Comparison of ENCODE assay signal across 8 cellular contexts in the genomic region with DNA sequence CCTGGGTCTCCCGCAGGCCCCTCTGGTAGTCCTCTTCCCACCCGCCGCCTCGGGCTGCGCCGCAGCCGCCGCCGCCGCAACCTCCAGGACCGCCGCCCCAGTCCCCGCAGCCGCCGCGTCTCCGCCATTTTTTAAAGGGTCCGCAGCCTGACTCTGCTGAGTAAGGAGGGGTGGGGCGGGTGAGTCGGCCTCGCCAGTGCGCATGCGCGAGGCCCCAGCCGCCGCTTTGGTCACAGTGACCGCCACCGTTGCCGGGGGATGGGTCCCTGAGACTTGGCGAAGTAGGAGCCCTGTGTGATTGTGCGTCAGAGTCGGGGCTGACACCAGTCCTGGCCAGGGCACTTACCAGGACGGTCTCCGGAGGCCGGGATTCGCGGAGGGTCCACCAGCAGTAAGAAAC.
DNase-seq lines count a peak whose midpoint lies in the region; ATAC-seq and TF ChIP-seq lines count a peak whose summit lies in the region.
"Not testable (repeated sequence)": the region's sequence is repeated elsewhere in the genome, so short reads cannot be mapped to it uniquely, and the experiment has no call there.

No MANE protein-coding gene starts in this region.

- no CpG with 5 or more reads among the region's 37 CpGs for WGBS in neuronal stem cell (ENCODE audit: extremely low coverage in 2 of 2, insufficient read length in 2 of 2, insufficient replicate concordance in 1 of 2), 2 donors

- not testable (repeated sequence) for H3F3A ChIP-seq in PC-3 (ENCODE audit: low read length, unreplicated experiment)

- CTCF ChIA-PET in PC-3 (lab: Charles Lee); activated CD4-positive, alpha-beta memory T cell treated with anti-CD3 and anti-CD28 coated beads for 36 hours (lab: Charles Lee): not testable (repeated sequence)

- not testable (repeated sequence) for H3K4me2 ChIP-seq in DND-41 (ENCODE audit: insufficient read depth, low read length); PC-3 (ENCODE audit: low read length)
- H3K4me2 ChIP-seq in neuronal stem cell (ENCODE audit: insufficient read depth, low read length, poor library complexity, severe bottlenecking), result peak overlapping the region; percentile 25

- not testable (repeated sequence) for H3K18ac ChIP-seq in neuronal stem cell (ENCODE audit: low read length)

- not testable (repeated sequence) for H3K36me3 Mint-ChIP-seq in activated CD4-positive, alpha-beta memory T cell treated with anti-CD3 and anti-CD28 coated beads for 36 hours; stimulated activated naive B cell treated with anti-CD40 and anti-IgM and Interleukin-4, amounts not matched to agents 10 μg/mL and 1 μg/mL and 100 μg/mL, for 72 hours

- TF ChIP-seq CTCF in DND-41 (IDR thresholded peaks at IDR 0.05; ENCODE audit: borderline replicate concordance, extremely low read depth, low read length, poor library complexity, severe bottlenecking); LNCaP clone FGC (IDR thresholded peaks at IDR 0.05; ENCODE audit: control insufficient read depth, extremely low read depth, insufficient read depth); PC-3 (conservative IDR thresholded peaks at IDR 0.05; ENCODE audit: low read depth, low read length); choroid plexus epithelial cell (conservative IDR thresholded peaks at IDR 0.05; ENCODE audit: low read depth, low read length): not testable (repeated sequence)

- not testable (repeated sequence) for H3K79me2 ChIP-seq in DND-41 (ENCODE audit: insufficient read depth, low read length); PC-3 (ENCODE audit: low read length)

- not testable (repeated sequence) for H2AK5ac ChIP-seq in neuronal stem cell (ENCODE audit: low read depth, low read length)

- not testable (repeated sequence) for H4K8ac ChIP-seq in neuronal stem cell (ENCODE audit: low read depth, low read length)

- H3K9me3 ChIP-seq in DND-41 (ENCODE audit: insufficient read depth, low read length, severe bottlenecking); PC-3 (ENCODE audit: low read length); neuronal stem cell (replicated peaks in 1 of 2; ENCODE audit: control insufficient read depth in 2 of 2, insufficient read depth in 1 of 2, low read depth in 1 of 2, low read length in 2 of 2): not testable (repeated sequence)

- not testable (repeated sequence) for H3K27me3 ChIP-seq in DND-41 (ENCODE audit: insufficient read depth, low read length, poor library complexity); PC-3 (ENCODE audit: low read length); neuronal stem cell (ENCODE audit: control insufficient read depth in 3 of 3, insufficient read depth in 3 of 3, low read depth in 1 of 3, low read length in 3 of 3)

- H2AFZ ChIP-seq in DND-41 (ENCODE audit: low read depth, low read length); PC-3 (ENCODE audit: low read length); neuronal stem cell (ENCODE audit: low read length): not testable (repeated sequence)

- POLR2A ChIA-PET in PC-3 (lab: Charles Lee; ENCODE audit: unreplicated experiment); activated CD4-positive, alpha-beta memory T cell treated with anti-CD3 and anti-CD28 coated beads for 36 hours (lab: Charles Lee): not testable (repeated sequence)

- not testable (repeated sequence) for H3K27ac ChIP-seq in DND-41 (ENCODE audit: low read length); PC-3 (ENCODE audit: low read length); neuronal stem cell (replicated peaks; ENCODE audit: low read length)

- peak overlapping the region in 1 of 2 experiments; percentile 46; a peak in 1 of 4 replicates for H3K4me3 ChIP-seq in DND-41 (ENCODE audit: low read depth in 1 of 2, low read length in 2 of 2)
- peak overlapping the region; percentile 36 for H3K4me3 ChIP-seq in LNCaP clone FGC (ENCODE audit: low read depth, low read length)
- not testable (repeated sequence) for H3K4me3 ChIP-seq in PC-3 (ENCODE audit: low read length)
- H3K4me3 ChIP-seq in choroid plexus epithelial cell (ENCODE audit: low read depth, low read length), result peak overlapping the region; percentile 45
- H3K4me3 ChIP-seq in neuronal stem cell (ENCODE audit: low read length in 2 of 2), result peak overlapping the region in 1 of 2 donors; percentile 69

- H4K91ac ChIP-seq in neuronal stem cell (ENCODE audit: low read depth, low read length, poor library complexity), result not testable (repeated sequence)

- not testable (repeated sequence) for H3K4me1 Mint-ChIP-seq in activated CD4-positive, alpha-beta memory T cell treated with anti-CD3 and anti-CD28 coated beads for 36 hours (ENCODE audit: low read depth); stimulated activated naive B cell treated with anti-CD40 and anti-IgM and Interleukin-4, amounts not matched to agents 10 μg/mL and 1 μg/mL and 100 μg/mL, for 72 hours

- H2BK5ac ChIP-seq in neuronal stem cell (ENCODE audit: low read length), result not testable (repeated sequence)

- not testable (repeated sequence) for H2BK15ac ChIP-seq in neuronal stem cell (ENCODE audit: low read length)

- H3K4ac ChIP-seq in neuronal stem cell (ENCODE audit: low read length), result not testable (repeated sequence)

- H3K27ac Mint-ChIP-seq in activated CD4-positive, alpha-beta memory T cell treated with anti-CD3 and anti-CD28 coated beads for 36 hours; stimulated activated naive B cell treated with anti-CD40 and anti-IgM and Interleukin-4, amounts not matched to agents 10 μg/mL and 1 μg/mL and 100 μg/mL, for 72 hours: not testable (repeated sequence)

- intact Hi-C loops in PC-3 (cut with micrococcal nuclease); activated CD4-positive, alpha-beta memory T cell treated with anti-CD3 and anti-CD28 coated beads for 36 hours (cut with micrococcal nuclease); left ventricle myocardium superior (cut with micrococcal nuclease): not testable (repeated sequence)

- not testable (repeated sequence) for H3K36me3 ChIP-seq in DND-41 (ENCODE audit: insufficient read depth, low read length); PC-3 (ENCODE audit: low read depth, low read length); neuronal stem cell (replicated peaks in 1 of 2; ENCODE audit: control insufficient read depth in 2 of 2, insufficient read depth in 2 of 2, low read length in 2 of 2)

- H2BK12ac ChIP-seq in neuronal stem cell (ENCODE audit: low read length), result not testable (repeated sequence)

- H3K4me1 ChIP-seq in DND-41 (ENCODE audit: insufficient read depth, low read length); PC-3 (ENCODE audit: insufficient read depth, low read length); neuronal stem cell (ENCODE audit: control insufficient read depth in 2 of 2, insufficient read depth in 1 of 2, low read depth in 1 of 2, low read length in 2 of 2): not testable (repeated sequence)

- not testable (repeated sequence) for H3K9me3 Mint-ChIP-seq in activated CD4-positive, alpha-beta memory T cell treated with anti-CD3 and anti-CD28 coated beads for 36 hours
- H3K9me3 Mint-ChIP-seq in stimulated activated naive B cell treated with anti-CD40 and anti-IgM and Interleukin-4, amounts not matched to agents 10 μg/mL and 1 μg/mL and 100 μg/mL, for 72 hours, result peaks cover 7 to 12% of the 10 kb centered on the region in 2 donors

- H2BK120ac ChIP-seq in neuronal stem cell (ENCODE audit: low read depth, low read length), result not testable (repeated sequence)

- H3K14ac ChIP-seq in neuronal stem cell (ENCODE audit: low read length), result not testable (repeated sequence)

- not testable (repeated sequence) for H3K9ac ChIP-seq in DND-41 (ENCODE audit: low read depth, low read length); PC-3 (ENCODE audit: low read length); neuronal stem cell (ENCODE audit: low read depth, low read length, poor library complexity)

- H3K23ac ChIP-seq in neuronal stem cell (ENCODE audit: low read depth, low read length, poor library complexity), result not testable (repeated sequence)

- H4K20me1 ChIP-seq in DND-41 (ENCODE audit: insufficient read depth, low read length); PC-3 (ENCODE audit: low read length): not testable (repeated sequence)

- H3K27me3 Mint-ChIP-seq in activated CD4-positive, alpha-beta memory T cell treated with anti-CD3 and anti-CD28 coated beads for 36 hours; stimulated activated naive B cell treated with anti-CD40 and anti-IgM and Interleukin-4, amounts not matched to agents 10 μg/mL and 1 μg/mL and 100 μg/mL, for 72 hours: not testable (repeated sequence)

- DNase-seq in DND-41 (peak; percentile 37), LNCaP clone FGC (ENCODE audit: low read depth) (peak; percentile 40), PC-3 (peak; percentile 26), choroid plexus epithelial cell (ENCODE audit: low read depth) (peak; percentile 4), left ventricle myocardium superior (peak; percentile 73), neuronal stem cell (ENCODE audit: low spot score) (peak; percentile 49)
- DNase-seq in activated CD4-positive, alpha-beta memory T cell treated with anti-CD3 and anti-CD28 coated beads for 36 hours, result peak; percentile 44
- peak; percentile 32 for DNase-seq in stimulated activated naive B cell treated with anti-CD40 and anti-IgM and Interleukin-4, amounts not matched to agents 10 μg/mL and 1 μg/mL and 100 μg/mL, for 72 hours

- H3K79me1 ChIP-seq in neuronal stem cell (ENCODE audit: low read depth, low read length), result not testable (repeated sequence)

- H3K9me2 ChIP-seq in PC-3 (replicated peaks; ENCODE audit: low read length), result not testable (repeated sequence)

- not testable (repeated sequence) for H3K4me3 Mint-ChIP-seq in activated CD4-positive, alpha-beta memory T cell treated with anti-CD3 and anti-CD28 coated beads for 36 hours; stimulated activated naive B cell treated with anti-CD40 and anti-IgM and Interleukin-4, amounts not matched to agents 10 μg/mL and 1 μg/mL and 100 μg/mL, for 72 hours

- ATAC-seq in DND-41 (ENCODE audit: insufficient read depth, low read depth); PC-3; left ventricle myocardium superior; stimulated activated naive B cell treated with anti-CD40 and anti-IgM and Interleukin-4, amounts not matched to agents 10 μg/mL and 1 μg/mL and 100 μg/mL, for 72 hours (replicated peaks): not testable (repeated sequence)

- not testable (repeated sequence) for BruUV-seq in PC-3 (replicated peaks; lab: Mats Ljungman, UMichigan)

Comparison
In these comparisons a context has a peak if more than half of its experiments do, and no peak if none do; other contexts are left out.
1. DNase-seq: peak in every context shown above with its lines; median percentile 73 in left ventricle myocardium superior; 49 in neuronal stem cell; 44 in activated CD4-positive, alpha-beta memory T cell treated with anti-CD3 and anti-CD28 coated beads for 36 hours; 40 in LNCaP clone FGC; 37 in DND-41; 32 in stimulated activated naive B cell treated with anti-CD40 and anti-IgM and Interleukin-4, amounts not matched to agents 10 μg/mL and 1 μg/mL and 100 μg/mL, for 72 hours; 26 in PC-3; 4 in choroid plexus epithelial cell.